Comparison of ENCODE assay signal across 15 cellular contexts in genomic region chr20:17534077-17534476, GRCh38. TPM values are rescaled to one million over a fixed set of nuclear protein-coding genes. Genes with fewer than 3 reads are reported as not detected.
"Had no signal": no experiment of that assay in that cellular context is flagged by ENCODE, and none has a peak within 500 bp of the region (broad histone marks: within the 10 kb centered on the region; RNA-seq: fewer than 3 reads in every experiment).

No MANE protein-coding gene starts in this region.

- H3K9me3 Mint-ChIP-seq: activated T-helper 1 cell treated with anti-CD3 and anti-CD28 coated beads, Interleukin-12 subunit alpha, Interleukin-12 subunit beta, Interleukin-2, Interleukin-4 antibody, amounts not matched to agents 30 ng/mL and 10 ng/mL and 1 ng/mL, durations not matched to agents 14 hours and 24 hours and 36 hours; mesothelial cell of epicardium; naive thymus-derived CD8-positive, alpha-beta T cell had no signal

- H3K36me3 ChIP-seq: cardiac muscle cell, left ventricle myocardium inferior, upper lobe of right lung, WERI-Rb-1 had no signal

- ATAC-seq: body of pancreas; naive thymus-derived CD8-positive, alpha-beta T cell had no signal

- H3K9me3 ChIP-seq: body of pancreas, left ventricle myocardium inferior, upper lobe of right lung had no signal

- H3K27me3 ChIP-seq: body of pancreas, cardiac muscle cell, foreskin keratinocyte, upper lobe of right lung had no signal

- H3K4me3 ChIP-seq: body of pancreas, cardiac muscle cell, left ventricle myocardium inferior, upper lobe of right lung had no signal

- DNase-seq: activated gamma-delta T cell; activated naive CD4-positive, alpha-beta T cell treated with anti-CD3 and anti-CD28 coated beads, Interleukin-2, amount 50 U/mL, for 16 hours; cortex of kidney; left ventricle myocardium inferior; naive thymus-derived CD8-positive, alpha-beta T cell; stimulated activated CD4-positive, alpha-beta T cell treated with anti-CD3 and anti-CD28 coated beads, Interleukin-4, amount 100 ng/mL, for 24 hours; stimulated activated naive CD4-positive, alpha-beta T cell treated with Interleukin-2 at 50 U/mL for 16 hours; upper lobe of right lung had no signal

- H3K27ac ChIP-seq: body of pancreas, cardiac muscle cell, foreskin keratinocyte, left ventricle myocardium inferior, upper lobe of right lung, WERI-Rb-1 had no signal

- H3K4me3 Mint-ChIP-seq: mesothelial cell of epicardium; naive thymus-derived CD8-positive, alpha-beta T cell had no signal

- H3K27ac Mint-ChIP-seq: mesothelial cell of epicardium, progenitor cell of endocrine pancreas had no signal

- H3K36me3 Mint-ChIP-seq: mesothelial cell of epicardium; naive thymus-derived CD8-positive, alpha-beta T cell had no signal

RNA-seq across cellular contexts. Expression of gene BFSP1, which starts 2.9 kb away (rescaled TPM):
- total RNA-seq: naive thymus-derived CD8-positive, alpha-beta T cell had no signal
